8 cellular contexts compared by ENCODE assay signal in genomic region chr9:4762108-4762888, GRCh38. TPM values are rescaled to one million over a fixed set of nuclear protein-coding genes. Genes with fewer than 3 reads are reported as not detected.
DNase-seq lines count a peak whose midpoint lies in the region; ATAC-seq and FAIRE-seq lines count a peak whose summit lies in the region.

No MANE protein-coding gene starts in this region.

- DNase-seq in A172 (ENCODE audit: low spot score) (peak; percentile 62), GM18507 (ENCODE audit: extremely low spot score, insufficient read length, low read depth) (no peak), NCI-H2081 treated with DMSO at 0.1 percent for 48 hours (lab: John Stamatoyannopoulos, UW) (peak; percentile 53), cerebellum (ENCODE audit: low spot score) (peak; percentile 76), kidney tubule cell (ENCODE audit: low spot score) (peak; percentile 84)
- DNase-seq in stimulated activated CD4-positive, alpha-beta T cell treated with anti-CD3 and anti-CD28 coated beads, Interleukin-2, amount 100 ng/mL, for 24 hours: peak; percentile 83 to 86

- peak; percentile 65 for ATAC-seq in HG03025 (IDR thresholded peaks at IDR 0.05; ENCODE audit: low FRiP score, unreplicated experiment)
- ATAC-seq in activated CD4-positive, CD25-positive, alpha-beta regulatory T cell treated with anti-CD3 and anti-CD28 coated beads, Interleukin-2, amount 50 U/mL, for 24 hours: peak; percentile 65 to 75

- peak; percentile 93 for FAIRE-seq in GM18507 (lab: Jason Lieb, UNC)

RNA-seq across cellular contexts. Expression of gene AK3, which starts 21.3 kb away (rescaled TPM):
- total RNA-seq in A172 (2014; rRNA removed; shearing (Covaris generic)): 41.8 and 47.8 TPM in 2 replicates
- 37.5 TPM for total RNA-seq in cerebellum

RNA-seq across cellular contexts. Expression of gene RCL1, which starts 30.4 kb away (rescaled TPM):
- total RNA-seq in A172 (2014; rRNA removed; shearing (Covaris generic)): 10.3 and 12.1 TPM in 2 replicates
- 26.4 TPM for total RNA-seq in cerebellum
